ENCODE assay signal across 10 cellular contexts in the genomic region with DNA sequence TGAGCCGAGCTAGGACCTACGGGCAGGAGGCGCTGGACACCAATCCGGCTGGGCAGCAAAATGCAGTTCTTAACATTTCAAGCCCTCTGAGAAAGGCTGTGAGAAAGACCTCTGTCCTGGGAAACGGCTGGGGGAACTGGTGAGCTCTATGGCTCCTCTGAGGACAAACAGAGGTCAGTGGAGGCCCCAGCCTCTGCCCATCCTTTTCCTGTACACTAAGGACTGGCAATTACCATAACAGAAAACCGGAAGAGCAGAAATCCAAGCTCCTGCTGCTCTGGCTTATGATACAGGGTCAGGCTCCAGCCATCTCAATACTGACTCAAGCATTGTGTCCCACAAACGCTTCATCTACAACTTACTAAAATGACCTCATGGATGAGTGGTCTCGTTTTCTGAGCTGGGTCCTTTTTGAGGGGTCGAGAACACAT. TPM values are rescaled to one million over a fixed set of nuclear protein-coding genes. Genes with fewer than 3 reads are reported as not detected.
DNase-seq lines count a peak whose midpoint lies in the region; ATAC-seq, FAIRE-seq and TF ChIP-seq lines count a peak whose summit lies in the region.
"Had no signal": no experiment of that assay in that cellular context is flagged by ENCODE, and none has a peak within 500 bp of the region (broad histone marks: within the 10 kb centered on the region; RNA-seq: fewer than 3 reads in every experiment).

No MANE protein-coding gene starts in this region.

- H3K27me3 ChIP-seq in BLaER1 (peaks cover 3% of the 10 kb centered on the region; the same call in 1 of the 2 replicates), H9 (ENCODE audit: insufficient read depth, low read length) (no peaks in the 10 kb centered on the region), esophagus squamous epithelium (no peaks in the 10 kb centered on the region), pancreas (no peaks in the 10 kb centered on the region)
- H3K27me3 ChIP-seq: cardiac muscle cell had no signal

- H3K4me3 ChIP-seq in BLaER1, result no peak overlapping the region
- H3K4me3 ChIP-seq in esophagus squamous epithelium, result no peak overlapping the region
- H3K4me3 ChIP-seq in pancreas, result no peak overlapping the region
- H3K4me3 ChIP-seq: cardiac muscle cell had no signal

- no peak overlapping the region for H2BK5ac ChIP-seq in H9 (ENCODE audit: insufficient read length, low read length)

- H3K23ac ChIP-seq in H9 (ENCODE audit: insufficient read length, low read depth, low read length), result no peak overlapping the region

- H3K4me1 Mint-ChIP-seq in H9 (peaks cover 34 to 39% of the 10 kb centered on the region in 2 experiments), memory B cell (no peaks in the 10 kb centered on the region)

- no peak overlapping the region for H2BK20ac ChIP-seq in H9 (ENCODE audit: low read depth, low read length, poor library complexity, severe bottlenecking)

- H3K27ac Mint-ChIP-seq in H9 (peak overlapping the region; percentile 75 to 89 (median 78); a peak in 4 of 7 replicates), memory B cell (no peak overlapping the region)

- no peaks in the 10 kb centered on the region; a peak in 1 of 5 replicates for H3K9me3 Mint-ChIP-seq in H9
- H3K9me3 Mint-ChIP-seq in memory B cell, result no peaks in the 10 kb centered on the region

- no peak overlapping the region for H4K5ac ChIP-seq in H9 (ENCODE audit: insufficient read length, low read depth, low read length)

- no peak overlapping the region for H2AFZ ChIP-seq in H9 (ENCODE audit: low read length)

- no peaks in the 10 kb centered on the region; the same call in 1 of the 2 replicates for H3K79me2 ChIP-seq in H9 (ENCODE audit: insufficient read depth, low read length)

- no peak overlapping the region for H4K91ac ChIP-seq in H9 (ENCODE audit: insufficient read length, low read depth, low read length)

- no CpG with 5 or more reads among the region's 9 CpGs for WGBS in H9 (ENCODE audit: extremely low coverage, insufficient read length, low lambda C conversion rate)
- 82 to 87% methylated on average over 8 of the region's 9 CpGs for WGBS in esophagus squamous epithelium, 2 donors
- WGBS in pancreas, 2 donors, result 86 to 90% methylated on average over 9 of the region's 9 CpGs

- intact Hi-C loops in esophagus squamous epithelium (cut with DNase I) (no loop called here), pancreas (cut with DNase I) (no loop called here)

- no peak for FAIRE-seq in pancreas (lab: Jason Lieb, UNC)

- no peak overlapping the region for H3K4ac ChIP-seq in H9 (ENCODE audit: low read depth, low read length)

- H2BK120ac ChIP-seq in H9 (ENCODE audit: low read depth, low read length, poor library complexity, severe bottlenecking), result no peak overlapping the region

- peaks cover 13% of the 10 kb centered on the region for H3K23me2 ChIP-seq in H9 (ENCODE audit: insufficient read length, low read depth, low read length, poor library complexity, severe bottlenecking)

- H4K8ac ChIP-seq in H9 (replicated peaks; ENCODE audit: insufficient read length, low read depth, low read length), result no peak overlapping the region

- H2BK15ac ChIP-seq in H9 (ENCODE audit: low read depth, low read length), result no peak overlapping the region

- H3K9ac ChIP-seq in BLaER1 (no peak overlapping the region), H9 (ENCODE audit: extremely low read depth, insufficient read length, low read length) (peak overlapping the region; percentile 74)

- no peaks in the 10 kb centered on the region for H3K79me1 ChIP-seq in H9 (ENCODE audit: insufficient read depth, low read depth, low read length, poor library complexity, severe bottlenecking)

- H3K4me3 Mint-ChIP-seq in H9 (peak overlapping the region; percentile 78 to 86), memory B cell (peak overlapping the region; percentile 83)

- ATAC-seq in memory B cell (ENCODE audit: low read depth) (no peak), pancreas (no peak), HG03521 (IDR thresholded peaks at IDR 0.05; ENCODE audit: unreplicated experiment) (no peak)

- H3K4me2 ChIP-seq in BLaER1 (peak overlapping the region; percentile 82; the same call in 1 of the 2 replicates), H9 (ENCODE audit: insufficient read depth, insufficient read length, low read length) (peak overlapping the region; percentile 71)

- peaks cover 9% of the 10 kb centered on the region; the same call in 1 of the 2 replicates for H3K9me3 ChIP-seq in BLaER1
- no peaks in the 10 kb centered on the region for H3K9me3 ChIP-seq in H9 (ENCODE audit: control insufficient read depth, low read depth, low read length)
- H3K9me3 ChIP-seq in esophagus squamous epithelium, result no peaks in the 10 kb centered on the region
- H3K9me3 ChIP-seq in pancreas, result no peaks in the 10 kb centered on the region

- no peak overlapping the region for H3K14ac ChIP-seq in H9 (ENCODE audit: insufficient read depth, low read length)

- no peaks in the 10 kb centered on the region for H4K20me1 ChIP-seq in BLaER1
- H4K20me1 ChIP-seq in H9 (ENCODE audit: control insufficient read depth, insufficient read depth, insufficient read length), result no peaks in the 10 kb centered on the region

- H2BK12ac ChIP-seq in H9 (ENCODE audit: insufficient read length, low read depth, low read length), result no peak overlapping the region

- peaks cover 52% of the 10 kb centered on the region for H3K4me1 ChIP-seq in BLaER1
- peaks cover 3% of the 10 kb centered on the region for H3K4me1 ChIP-seq in H9 (ENCODE audit: insufficient read depth, low read length)
- H3K4me1 ChIP-seq in esophagus squamous epithelium, result peaks cover 5 to 23% (median 18%) of the 10 kb centered on the region in 3 donors
- H3K4me1 ChIP-seq in pancreas, result peaks cover 0 to 5% (median 0%) of the 10 kb centered on the region in 3 donors

- no peak overlapping the region for H3K56ac ChIP-seq in H9 (ENCODE audit: insufficient read length, low read depth, low read length)

- TF ChIP-seq CTCF in H9 (conservative IDR thresholded peaks at IDR 0.05) (no peak), VCaP (conservative IDR thresholded peaks at IDR 0.05) (no peak), esophagus squamous epithelium (IDR thresholded peaks at IDR 0.05) (no peak), pancreas (IDR thresholded peaks at IDR 0.05) (no peak)

- TF ChIP-seq POLR2A in esophagus squamous epithelium (IDR thresholded peaks at IDR 0.05), result no peak

- H3K18ac ChIP-seq in H9 (ENCODE audit: insufficient read length, low read depth, low read length), result no peak overlapping the region

- H3K27ac ChIP-seq in BLaER1 (no peak overlapping the region), H9 (ENCODE audit: insufficient read length, low read depth, low read length) (peak overlapping the region; percentile 85), VCaP (peak overlapping the region; percentile 82), esophagus squamous epithelium (no peak overlapping the region), pancreas (no peak overlapping the region)
- H3K27ac ChIP-seq: cardiac muscle cell had no signal

- H3K27me3 Mint-ChIP-seq in H9 (ENCODE audit: low read depth) (0 out of 2 replicates have a peak, but pooled peaks cover 2% of the 10 kb centered on the region), memory B cell (no peaks in the 10 kb centered on the region)

- DNase-seq in H9 (peak; percentile 51), memory B cell (ENCODE audit: low spot score in 2 of 2) (no peak), esophagus squamous epithelium (lab: John Stamatoyannopoulos, UW) (no peak), NCI-H446 treated with DMSO at 0.1 percent for 48 hours (lab: John Stamatoyannopoulos, UW) (no peak), pancreas (no peak)
- DNase-seq: SHP77 treated with DMSO at 0.1 percent for 48 hours had no signal

- H3K36me3 Mint-ChIP-seq in H9 (ENCODE audit: insufficient read depth in 1 of 3, low read depth in 3 of 3) (peaks cover 14 to 47% (median 44%) of the 10 kb centered on the region in 3 experiments; a peak in 6 of 7 replicates), memory B cell (peaks cover 4% of the 10 kb centered on the region)

- no peak overlapping the region for H3T11ph ChIP-seq in H9 (ENCODE audit: low read length)

- no peak overlapping the region for H2AK5ac ChIP-seq in H9 (ENCODE audit: insufficient read length, low read length)

- H3K36me3 ChIP-seq in BLaER1 (peaks cover 28% of the 10 kb centered on the region), esophagus squamous epithelium (peaks cover 0 to 21% (median 0%) of the 10 kb centered on the region in 3 donors), pancreas (no peaks in the 10 kb centered on the region)
- H3K36me3 ChIP-seq: cardiac muscle cell had no signal

RNA-seq across cellular contexts. Expression of a gene that starts 2.2 kb away (rescaled TPM):
- 42.1 and 45.2 TPM in 2 replicates for total RNA-seq in H9 (2021)
- 1 to 10 TPM; 3.1 to 5.3 (median 4.4) TPM for total RNA-seq in esophagus squamous epithelium
- 1 to 10 TPM; 1.4 to 3.6 (median 1.8) TPM for total RNA-seq in pancreas
- 1 to 10 TPM; 1.9 to 2.3 TPM for polyA plus RNA-seq in pancreas

Comparison
In these comparisons a context has a peak if more than half of its experiments do, and no peak if none do; other contexts are left out.
1. H3K27ac ChIP-seq: peak in H9 (single experiment) and VCaP (single experiment); none in BLaER1 (single experiment), esophagus squamous epithelium (0 of 4) and pancreas (0 of 4).